ENCODE assay signal across 1 cellular context in genomic region chr16:1635070-1635469, GRCh38.
TF ChIP-seq lines count a peak whose summit lies in the region.

No MANE protein-coding gene starts in this region.

TF ChIP-seq in K562, 482 proteins besides CTCF, POLR2A, EP300 and RAD21:
- TF ChIP-seq ZBTB9 (CRISPR knock-in tag; IDR thresholded peaks at IDR 0.05) = 0 out of 2 replicates have a peak, but pooled peaks have one; percentile 20
- TF ChIP-seq FOSL1 (tag; conservative IDR thresholded peaks at IDR 0.05) = peak; percentile 51; the same call in 1 of the 2 replicates
- TF ChIP-seq JUND (IDR thresholded peaks at IDR 0.05; ENCODE audit: borderline replicate concordance, low read depth, low read length) = peak; percentile 19; the same call in 1 of the 2 replicates
- no peak for TF ChIP-seq JUND (tag; IDR thresholded peaks at IDR 0.05; ENCODE audit: borderline replicate concordance, low read depth, low read length)
- no peak for TF ChIP-seq CBX1 (IDR thresholded peaks at IDR 0.05; ENCODE audit: low read depth)
- TF ChIP-seq POLR2B (IDR thresholded peaks at IDR 0.05; ENCODE audit: low read depth, partially characterized antibody) = no peak
